1 cellular context compared by ENCODE assay signal in the genomic region with DNA sequence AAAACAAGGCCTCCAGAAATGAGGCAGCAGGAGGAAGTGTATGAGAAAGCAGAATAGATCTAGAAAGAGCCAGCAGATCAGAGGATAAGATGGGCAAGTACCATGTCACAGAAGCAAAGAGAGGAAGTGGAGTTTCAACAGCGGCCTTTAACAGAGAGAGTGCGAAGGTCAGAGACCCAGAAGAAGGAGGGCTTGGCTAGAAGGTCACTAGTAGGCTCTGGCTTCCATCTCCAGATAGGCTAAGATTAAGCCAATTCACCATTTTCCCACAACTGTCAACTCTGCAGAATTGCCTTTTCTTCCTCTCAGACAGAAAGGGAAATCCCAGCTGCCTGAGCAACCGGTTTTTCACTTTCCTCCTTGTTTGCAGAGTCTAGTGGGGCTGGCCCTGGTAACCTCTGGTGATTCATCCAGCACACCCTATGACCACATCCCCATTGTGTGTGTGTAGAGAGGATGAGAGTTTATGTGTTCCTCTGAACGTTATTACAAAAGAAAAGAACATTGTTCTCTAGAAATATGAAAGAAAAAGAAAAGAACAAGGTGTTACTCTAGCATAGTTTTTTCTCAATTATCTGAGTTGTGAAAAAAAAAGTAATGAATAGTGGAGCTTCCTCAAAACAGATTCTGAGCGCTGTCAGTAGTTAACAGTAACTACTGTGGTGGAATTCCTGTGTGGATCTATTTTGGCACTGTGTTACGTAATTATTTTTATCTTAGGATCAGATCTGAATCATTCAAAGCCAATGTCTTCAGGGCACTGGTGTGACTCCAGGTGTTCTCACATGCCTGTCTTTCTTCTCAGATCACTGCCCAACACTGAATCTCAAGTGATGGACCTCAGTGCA.
A peak's percentile ranks its signal among the peaks of the same experiment; 100 is the strongest.
TF ChIP-seq lines count a peak whose summit lies in the region.

No MANE protein-coding gene starts in this region.

TF ChIP-seq in IMR-90, 13 proteins besides CTCF, POLR2A, EP300 and RAD21 (continued from another document):
- TF ChIP-seq CEBPB (IDR thresholded peaks at IDR 0.05; ENCODE audit: low read depth, low read length) (peak; percentile 46; the same call in 1 of the 2 replicates), RCOR1 (IDR thresholded peaks at IDR 0.05; ENCODE audit: insufficient replicate concordance, low read length) (no peak)
